ENCODE assay signal across 8 cellular contexts in genomic region chr2:149598014-149598395, GRCh38.
DNase-seq lines count a peak whose midpoint lies in the region; ATAC-seq, FAIRE-seq and TF ChIP-seq lines count a peak whose summit lies in the region.

No MANE protein-coding gene starts in this region.

- H3K27ac Mint-ChIP-seq in T-helper 2 cell treated with Interferon-gamma antibody and Interleukin-4, amounts not matched to agents 5 μg/mL and 100 μg/mL, for 36 hours: peak overlapping the region; percentile 49
- H3K27ac Mint-ChIP-seq in stimulated activated naive B cell treated with anti-CD40 and anti-IgM and Interleukin-4, amounts not matched to agents 10 μg/mL and 1 μg/mL and 100 μg/mL, for 72 hours: no peak overlapping the region

- ATAC-seq in stimulated activated naive B cell treated with anti-CD40 and anti-IgM and Interleukin-4, amounts not matched to agents 10 μg/mL and 1 μg/mL and 100 μg/mL, for 72 hours (replicated peaks): peak; percentile 6 to 20
- ATAC-seq in HG02970 (IDR thresholded peaks at IDR 0.05; ENCODE audit: low FRiP score, unreplicated experiment): no peak

- no peaks in the 10 kb centered on the region for H3K9me3 Mint-ChIP-seq in T-helper 2 cell treated with Interferon-gamma antibody and Interleukin-4, amounts not matched to agents 5 μg/mL and 100 μg/mL, for 36 hours
- peaks cover 0 to 5% of the 10 kb centered on the region in 2 donors for H3K9me3 Mint-ChIP-seq in stimulated activated naive B cell treated with anti-CD40 and anti-IgM and Interleukin-4, amounts not matched to agents 10 μg/mL and 1 μg/mL and 100 μg/mL, for 72 hours

- no peak for TF ChIP-seq CTCF in foreskin fibroblast (IDR thresholded peaks at IDR 0.05; ENCODE audit: low read depth, low read length)
- TF ChIP-seq CTCF in D721Med (IDR thresholded peaks at IDR 0.05; ENCODE audit: insufficient read depth, missing control alignments): no peak

- peaks cover 21% of the 10 kb centered on the region for H3K4me1 Mint-ChIP-seq in T-helper 2 cell treated with Interferon-gamma antibody and Interleukin-4, amounts not matched to agents 5 μg/mL and 100 μg/mL, for 36 hours (ENCODE audit: low read depth)
- peaks cover 6 to 7% of the 10 kb centered on the region in 2 donors for H3K4me1 Mint-ChIP-seq in stimulated activated naive B cell treated with anti-CD40 and anti-IgM and Interleukin-4, amounts not matched to agents 10 μg/mL and 1 μg/mL and 100 μg/mL, for 72 hours

- no peak for DNase-seq in T-helper 2 cell treated with Interferon-gamma antibody and Interleukin-4, amounts not matched to agents 5 μg/mL and 100 μg/mL, for 36 hours (ENCODE audit: low spot score)
- no peak for DNase-seq in T-helper 2 cell
- DNase-seq in NT2/D1 (ENCODE audit: low read depth, low spot score): no peak
- peak in 1 of 2 donors; percentile 48 for DNase-seq in foreskin fibroblast
- no peak for DNase-seq in stimulated activated naive B cell treated with anti-CD40 and anti-IgM and Interleukin-4, amounts not matched to agents 10 μg/mL and 1 μg/mL and 100 μg/mL, for 72 hours
- DNase-seq in amniotic stem cell (lab: John Stamatoyannopoulos, UW): no peak
- no peak for DNase-seq in D721Med (ENCODE audit: insufficient read length, low spot score)

- H3K4me3 Mint-ChIP-seq in T-helper 2 cell treated with Interferon-gamma antibody and Interleukin-4, amounts not matched to agents 5 μg/mL and 100 μg/mL, for 36 hours: peak overlapping the region; percentile 35
- H3K4me3 Mint-ChIP-seq in stimulated activated naive B cell treated with anti-CD40 and anti-IgM and Interleukin-4, amounts not matched to agents 10 μg/mL and 1 μg/mL and 100 μg/mL, for 72 hours: peak overlapping the region in 1 of 2 donors; percentile 37

- peaks cover 9% of the 10 kb centered on the region for H3K27me3 Mint-ChIP-seq in T-helper 2 cell treated with Interferon-gamma antibody and Interleukin-4, amounts not matched to agents 5 μg/mL and 100 μg/mL, for 36 hours (ENCODE audit: low read depth)
- peaks cover 24 to 25% of the 10 kb centered on the region in 2 donors for H3K27me3 Mint-ChIP-seq in stimulated activated naive B cell treated with anti-CD40 and anti-IgM and Interleukin-4, amounts not matched to agents 10 μg/mL and 1 μg/mL and 100 μg/mL, for 72 hours

- H3K27me3 ChIP-seq in NT2/D1 (ENCODE audit: insufficient read depth, insufficient read length): no peaks in the 10 kb centered on the region

- no peak for FAIRE-seq in D721Med (lab: Jason Lieb, UNC)

- H3K36me3 ChIP-seq in NT2/D1 (ENCODE audit: insufficient read depth, insufficient read length, low read length): no peaks in the 10 kb centered on the region

- no peaks in the 10 kb centered on the region for H3K36me3 Mint-ChIP-seq in T-helper 2 cell treated with Interferon-gamma antibody and Interleukin-4, amounts not matched to agents 5 μg/mL and 100 μg/mL, for 36 hours (ENCODE audit: low read depth)
- H3K36me3 Mint-ChIP-seq in stimulated activated naive B cell treated with anti-CD40 and anti-IgM and Interleukin-4, amounts not matched to agents 10 μg/mL and 1 μg/mL and 100 μg/mL, for 72 hours: peaks cover 0 to 3% of the 10 kb centered on the region in 2 donors

- H3K4me1 ChIP-seq in NT2/D1 (ENCODE audit: insufficient read depth, insufficient read length): peaks cover 2% of the 10 kb centered on the region

- peaks cover 12% of the 10 kb centered on the region for H3K9me3 ChIP-seq in NT2/D1 (ENCODE audit: insufficient read depth, low read length)

- no peak overlapping the region for H3K4me3 ChIP-seq in NT2/D1 (ENCODE audit: insufficient read length, low read depth)
- H3K4me3 ChIP-seq in foreskin fibroblast (ENCODE audit: low read depth in 1 of 2, low read length in 2 of 2): peak overlapping the region; percentile 3 to 37

- peak overlapping the region; percentile 58 for H3K9ac ChIP-seq in NT2/D1 (ENCODE audit: insufficient read length, low read depth)
